Comparison of ENCODE assay signal across 8 cellular contexts in genomic region chr6:90294614-90294988, GRCh38. TPM values are rescaled to one million over a fixed set of nuclear protein-coding genes. Genes with fewer than 3 reads are reported as not detected.
DNase-seq lines count a peak whose midpoint lies in the region; TF ChIP-seq lines count a peak whose summit lies in the region.

No MANE protein-coding gene starts in this region.

- DNase-seq in cardiac muscle cell (ENCODE audit: low read depth in 1 of 2, low spot score in 1 of 2) (peak in 1 of 2 donors; percentile 35), cardiac septum (ENCODE audit: low spot score) (no peak), inferior parietal cortex (ENCODE audit: extremely low spot score) (peak; percentile 37), NCI-H2029 treated with DMSO at 0.1 percent for 48 hours (lab: John Stamatoyannopoulos, UW) (no peak), iPS-NIHi11 (ENCODE audit: low spot score) (no peak), T1000 (lab: John Stamatoyannopoulos, UW) (no peak)
- DNase-seq in activated naive CD4-positive, alpha-beta T cell (lab: John Stamatoyannopoulos, UW): peak in 3 of 4 experiments; percentile 21 to 55 (median 35)

- H3K27me3 ChIP-seq in cardiac muscle cell: peaks cover 21% of the 10 kb centered on the region
- H3K27me3 ChIP-seq in stomach smooth muscle (ENCODE audit: control insufficient read depth in 1 of 2, insufficient read depth in 2 of 2, low read length in 2 of 2): peaks cover 20 to 28% of the 10 kb centered on the region in 2 donors

- no peak for TF ChIP-seq CTCF in cardiac muscle cell (IDR thresholded peaks at IDR 0.05; ENCODE audit: low read depth, low read length)

- H3K9me3 ChIP-seq in cardiac muscle cell (ENCODE audit: low read depth): no peaks in the 10 kb centered on the region
- no peaks in the 10 kb centered on the region for H3K9me3 ChIP-seq in stomach smooth muscle (ENCODE audit: control insufficient read depth in 2 of 2, low read length in 2 of 2)

- peaks cover 21% of the 10 kb centered on the region for H3K4me1 ChIP-seq in cardiac muscle cell (ENCODE audit: low read depth)
- H3K4me1 ChIP-seq in stomach smooth muscle (ENCODE audit: control insufficient read depth, insufficient read depth, low read length): peaks cover 16% of the 10 kb centered on the region

- H3K36me3 ChIP-seq in cardiac muscle cell: no peaks in the 10 kb centered on the region
- H3K36me3 ChIP-seq in stomach smooth muscle (ENCODE audit: control insufficient read depth in 2 of 2, insufficient read depth in 2 of 2, low read length in 2 of 2): no peaks in the 10 kb centered on the region

- peak overlapping the region; percentile 87 for H3K4me3 ChIP-seq in cardiac muscle cell
- peak overlapping the region; percentile 59 to 74 for H3K4me3 ChIP-seq in stomach smooth muscle (ENCODE audit: low read length in 2 of 2)

- H3K27ac ChIP-seq in cardiac muscle cell: no peak overlapping the region
- H3K27ac ChIP-seq in stomach smooth muscle (ENCODE audit: low read length): no peak overlapping the region

- no peak overlapping the region for H3K9ac ChIP-seq in stomach smooth muscle (ENCODE audit: low read length in 2 of 2)

- intact Hi-C loops in cardiac septum (cut with DNase I): no loop called here

RNA-seq across cellular contexts. Expression of gene BACH2, which starts 2.0 kb away (rescaled TPM):
- 3.2 and 5.6 TPM in 2 replicates for total RNA-seq in cardiac muscle cell
- 4.6 and 5.4 TPM in 2 replicates for polyA plus RNA-seq in cardiac muscle cell
- 8.4 TPM for total RNA-seq in cardiac septum

Comparison
In these comparisons a context has a peak if more than half of its experiments do, and no peak if none do; other contexts are left out.
1. DNase-seq: peak in activated naive CD4-positive, alpha-beta T cell (3 of 4) and inferior parietal cortex (single experiment); none in cardiac septum (single experiment), NCI-H2029 treated with DMSO at 0.1 percent for 48 hours (single experiment), iPS-NIHi11 (single experiment) and T1000 (single experiment).